8 cellular contexts compared by ENCODE assay signal in the genomic region with DNA sequence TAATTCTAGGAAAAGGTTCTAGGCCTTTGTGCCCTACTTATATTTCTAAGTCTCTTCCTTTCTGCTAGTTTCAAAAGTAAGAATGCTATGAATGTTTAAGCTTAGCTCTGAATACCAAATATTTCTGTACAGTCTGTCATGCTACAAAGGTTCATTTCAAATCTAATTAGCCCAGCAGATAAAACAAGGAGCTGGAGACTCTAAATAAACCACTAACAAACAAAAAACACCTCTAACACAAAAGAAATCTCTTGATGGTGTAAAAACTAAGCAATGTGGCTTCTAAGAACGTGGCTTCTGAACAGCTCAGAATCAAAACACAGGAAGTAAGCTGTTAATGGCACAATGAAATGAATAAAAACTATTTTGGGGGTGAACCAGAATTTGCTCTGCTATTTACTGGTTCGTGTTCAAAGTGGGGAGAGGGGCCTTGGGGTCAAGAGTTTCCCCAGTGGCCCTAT.
DNase-seq lines count a peak whose midpoint lies in the region; ATAC-seq, FAIRE-seq and TF ChIP-seq lines count a peak whose summit lies in the region.

No MANE protein-coding gene starts in this region.

- H3K9me1 ChIP-seq in K562 (ENCODE audit: control insufficient read depth, insufficient read depth, low read length), result no peaks in the 10 kb centered on the region

- no peaks in the 10 kb centered on the region; the same call in 1 of the 2 replicates for H3F3A ChIP-seq in Loucy (ENCODE audit: low read depth)

- CTCF ChIA-PET in CD8-positive, alpha-beta T cell (lab: Charles Lee), result interaction anchor here (0.7 to 3.7 kb wide), 37 partner anchors 9 to 296 kb away, joined by 3 to 39 read pairs (median 5); a partner anchor contains a TSS
- CTCF ChIA-PET in K562 (lab: Yijun Ruan, JAX; ENCODE audit: low intra/inter-chr PET ratio), result interaction anchor here (0.7 kb wide), 1 partner anchor 118 kb away, joined by 6 read pairs; no protein-coding TSS in a partner anchor

- in situ Hi-C loops in K562 (cut with MboI), result no loop called here

- peak overlapping the region; percentile 83 for H3K4me3 Mint-ChIP-seq in CD8-positive, alpha-beta T cell
- H3K4me3 Mint-ChIP-seq in natural killer cell, result peak overlapping the region; percentile 75

- H4K20me1 ChIP-seq in Loucy (ENCODE audit: insufficient read depth, low read length, poor library complexity, severe bottlenecking) (no peaks in the 10 kb centered on the region), K562 (replicated peaks; ENCODE audit: control insufficient read depth, insufficient read depth, low read length) (no peaks in the 10 kb centered on the region)

- intact Hi-C loops in CD8-positive, alpha-beta T cell (cut with DNase I, micrococcal nuclease), result loop anchor here (1.0 to 5.0 kb wide), 8 partner anchors 12 to 210 kb away; no protein-coding TSS in a partner anchor
- intact Hi-C loops in K562 (cut with micrococcal nuclease) (loop anchor here (5.0 kb wide), 1 partner anchor 45 kb away; no protein-coding TSS in a partner anchor), natural killer cell (cut with micrococcal nuclease) (loop anchor here (2.0 to 10.0 kb wide), 3 partner anchors 29 to 120 kb away; no protein-coding TSS in a partner anchor), lower leg skin (cut with DNase I; ENCODE audit: low total_unique reads) (no loop called here)

- peak overlapping the region; percentile 59 for H3K27ac ChIP-seq in CD8-positive, alpha-beta T cell (ENCODE audit: low read depth, low read length)
- no peak overlapping the region for H3K27ac ChIP-seq in K562 (ENCODE audit: extremely low read depth, low read depth, low read length)

- peak overlapping the region; percentile 56 for H3K4me3 ChIP-seq in CD8-positive, alpha-beta T cell (ENCODE audit: low read depth, low read length)
- H3K4me3 ChIP-seq in Loucy (ENCODE audit: low read length, poor library complexity, severe bottlenecking) (peak overlapping the region; percentile 62), K562 (no peak overlapping the region), lower leg skin (ENCODE audit: low read depth, poor library complexity, severe bottlenecking) (no peak overlapping the region)

- 13% methylated on average over 2 of the region's 2 CpGs for WGBS in K562 (ENCODE audit: insufficient coverage, low coverage, missing lambda C conversion rate)
- 24 to 31% methylated on average over 2 of the region's 2 CpGs for WGBS in lower leg skin, 2 donors

- TF ChIP-seq POLR2A in K562 (conservative IDR thresholded peaks at IDR 0.05) (no peak), lower leg skin (IDR thresholded peaks at IDR 0.05) (no peak)

- H2AFZ ChIP-seq in Loucy (ENCODE audit: low read length) (peak overlapping the region; percentile 84), K562 (ENCODE audit: low read depth, low read length) (peak overlapping the region; percentile 77)

- peaks cover 58% of the 10 kb centered on the region for H3K4me1 ChIP-seq in CD8-positive, alpha-beta T cell (ENCODE audit: insufficient read depth, low read length)
- peaks cover 49% of the 10 kb centered on the region for H3K4me1 ChIP-seq in Loucy (ENCODE audit: insufficient read depth, low read length, poor library complexity, severe bottlenecking)
- peaks cover 2 to 10% of the 10 kb centered on the region in 2 experiments; a peak in 3 of 5 replicates for H3K4me1 ChIP-seq in K562 (replicated peaks in 1 of 2; ENCODE audit: control insufficient read depth in 2 of 2, insufficient read depth in 2 of 2, low read length in 2 of 2)

- no peaks in the 10 kb centered on the region for H3K36me3 Mint-ChIP-seq in CD8-positive, alpha-beta T cell
- no peaks in the 10 kb centered on the region for H3K36me3 Mint-ChIP-seq in natural killer cell

- H3K9ac ChIP-seq in Loucy (ENCODE audit: low read depth, low read length, poor library complexity, severe bottlenecking), result peak overlapping the region; percentile 60
- no peak overlapping the region for H3K9ac ChIP-seq in K562 (ENCODE audit: insufficient read depth in 1 of 2, low read depth in 2 of 2, low read length in 2 of 2)

- FAIRE-seq in K562 (lab: Jason Lieb, UNC) (no peak), HTR-8/SVneo (lab: Jason Lieb, UNC) (no peak)

- BruUV-seq in K562 (replicated peaks; lab: Mats Ljungman, UMichigan), result no TSS peak

- H3K79me2 ChIP-seq in Loucy (ENCODE audit: insufficient read depth, low read length) (no peaks in the 10 kb centered on the region), K562 (ENCODE audit: control insufficient read depth, insufficient read depth, low read length) (no peaks in the 10 kb centered on the region)

- no peaks in the 10 kb centered on the region for H3K9me2 ChIP-seq in Loucy (replicated peaks; ENCODE audit: low read depth, low read length)

- DNase-seq in CD8-positive, alpha-beta T cell, result no peak
- no peak for DNase-seq in K562 (ENCODE audit: extremely low read depth in 1 of 4, low spot score in 3 of 4)
- no peak for DNase-seq in natural killer cell
- DNase-seq in lower leg skin (ENCODE audit: low spot score in 2 of 2), result no peak
- DNase-seq in SHP77 treated with DMSO at 0.1 percent for 48 hours (lab: John Stamatoyannopoulos, UW), result no peak
- no peak for DNase-seq in HTR-8/SVneo (ENCODE audit: insufficient read length, low spot score)

- TF ChIP-seq CTCF in CD8-positive, alpha-beta T cell (IDR thresholded peaks at IDR 0.05), result no peak
- TF ChIP-seq CTCF in Loucy (conservative IDR thresholded peaks at IDR 0.05; ENCODE audit: low read length) (no peak), K562 (IDR thresholded peaks at IDR 0.05 in 2 of 3, conservative IDR thresholded peaks at IDR 0.05 in 1 of 3; ENCODE audit: insufficient read depth in 2 of 3, low read depth in 1 of 3, low read length in 3 of 3) (no peak), natural killer cell (IDR thresholded peaks at IDR 0.05) (no peak), lower leg skin (IDR thresholded peaks at IDR 0.05) (no peak)

- H3K27me3 ChIP-seq in CD8-positive, alpha-beta T cell (ENCODE audit: insufficient read depth, low read length), result no peaks in the 10 kb centered on the region
- no peaks in the 10 kb centered on the region for H3K27me3 ChIP-seq in Loucy (ENCODE audit: insufficient read depth, low read length, poor library complexity, severe bottlenecking)
- no peaks in the 10 kb centered on the region for H3K27me3 ChIP-seq in K562 (ENCODE audit: control insufficient read depth in 2 of 2, insufficient read depth in 2 of 2, low read length in 2 of 2)

- H3K9me3 ChIP-seq in CD8-positive, alpha-beta T cell (ENCODE audit: low read length), result no peaks in the 10 kb centered on the region
- no peaks in the 10 kb centered on the region for H3K9me3 ChIP-seq in Loucy (ENCODE audit: insufficient read depth, low read depth, low read length)
- no peaks in the 10 kb centered on the region for H3K9me3 ChIP-seq in K562 (replicated peaks; ENCODE audit: control insufficient read depth, insufficient read depth, low read depth, low read length)

- TF ChIP-seq RAD21 in K562 (CRISPR knock-in tag; conservative IDR thresholded peaks at IDR 0.05 in 1 of 2, IDR thresholded peaks at IDR 0.05 in 1 of 2), result no peak

- POLR2A ChIA-PET in CD8-positive, alpha-beta T cell (lab: Charles Lee), result interaction anchor here (0.7 to 2.9 kb wide), 26 partner anchors 11 to 293 kb away, joined by 3 to 38 read pairs (median 8); a partner anchor contains a TSS
- POLR2A ChIA-PET in K562 (lab: Yijun Ruan, JAX), result interaction anchor here (1.0 to 1.2 kb wide), 3 partner anchors 63 to 292 kb away, joined by 3 to 5 read pairs (median 3); no protein-coding TSS in a partner anchor

- peak overlapping the region; percentile 96 for H3K27ac Mint-ChIP-seq in CD8-positive, alpha-beta T cell
- H3K27ac Mint-ChIP-seq in natural killer cell, result peak overlapping the region; percentile 81 to 96

- H3K27me3 Mint-ChIP-seq in CD8-positive, alpha-beta T cell (ENCODE audit: low read depth), result no peaks in the 10 kb centered on the region
- no peaks in the 10 kb centered on the region for H3K27me3 Mint-ChIP-seq in natural killer cell (ENCODE audit: low read depth in 2 of 2)

- H3K9me3 Mint-ChIP-seq in CD8-positive, alpha-beta T cell, result no peaks in the 10 kb centered on the region
- H3K9me3 Mint-ChIP-seq in natural killer cell, result no peaks in the 10 kb centered on the region

- H3K4me1 Mint-ChIP-seq in CD8-positive, alpha-beta T cell (ENCODE audit: low read depth), result peaks cover 68% of the 10 kb centered on the region
- peaks cover 35 to 43% of the 10 kb centered on the region in 2 donors for H3K4me1 Mint-ChIP-seq in natural killer cell

- peak overlapping the region; percentile 78 for H3K4me2 ChIP-seq in Loucy (ENCODE audit: low read depth, low read length, poor library complexity, severe bottlenecking)
- H3K4me2 ChIP-seq in K562 (ENCODE audit: insufficient read depth, low read length), result no peak overlapping the region

- ATAC-seq in CD8-positive, alpha-beta T cell, result peak; percentile 34
- ATAC-seq in K562, result no peak
- peak; percentile 39 to 61 (median 61) for ATAC-seq in natural killer cell
- no peak for ATAC-seq in GM21360 (IDR thresholded peaks at IDR 0.05; ENCODE audit: unreplicated experiment)

- no peak for TF ChIP-seq EP300 in K562 (IDR thresholded peaks at IDR 0.05; ENCODE audit: low read length)

- H3K36me3 ChIP-seq in CD8-positive, alpha-beta T cell (ENCODE audit: insufficient read depth, low read length), result no peaks in the 10 kb centered on the region
- H3K36me3 ChIP-seq in Loucy (ENCODE audit: insufficient read depth, low read length) (no peaks in the 10 kb centered on the region), K562 (ENCODE audit: control insufficient read depth, insufficient read depth, low read length) (no peaks in the 10 kb centered on the region)

TF ChIP-seq in K562, 482 proteins besides CTCF, POLR2A, EP300 and RAD21:
- no peak for TF ChIP-seq FOXJ2 (tag; IDR thresholded peaks at IDR 0.05)
- TF ChIP-seq DMBX1 (CRISPR knock-in tag; IDR thresholded peaks at IDR 0.05; ENCODE audit: borderline replicate concordance), result no peak
- TF ChIP-seq SIN3B (IDR thresholded peaks at IDR 0.05; ENCODE audit: low read depth), result no peak

Comparison
In these comparisons a context has a peak if more than half of its experiments do, and no peak if none do; other contexts are left out.
1. ATAC-seq: peak in CD8-positive, alpha-beta T cell (single experiment) and natural killer cell (3 of 3); none in K562 (single experiment) and GM21360 (single experiment).
2. H3K4me3 ChIP-seq: peak in CD8-positive, alpha-beta T cell (single experiment) and Loucy (single experiment); none in K562 (single experiment) and lower leg skin (single experiment).